ENCODE assay signal across 20 cellular contexts in genomic region chr3:168223085-168223484, GRCh38.
"Had no signal": no experiment of that assay in that cellular context is flagged by ENCODE, and none has a peak within 500 bp of the region (broad histone marks: within the 10 kb centered on the region; RNA-seq: fewer than 3 reads in every experiment).

No MANE protein-coding gene starts in this region.

- DNase-seq: KBM-7, MV-4-11, NCI-H1048, NCI-H1105, NCI-H1417, NCI-H1436 treated with DMSO at 0.1 percent for 48 hours, NCI-H1694, NCI-H187 treated with DMSO at 0.1 percent for 48 hours, NCI-H2081, NCI-H2107, NCI-H2227 treated with DMSO at 0.1 percent for 48 hours, NCI-H524, NCI-H526 treated with DMSO at 0.1 percent for 48 hours, NCI-H774, PC-3, SHP77 treated with DMSO at 0.1 percent for 48 hours, SJCRH30 had no signal

- H3K27me3 ChIP-seq: SJCRH30 had no signal

- H3K4me3 ChIP-seq: SJCRH30 had no signal

- H3K27ac ChIP-seq: SJCRH30 had no signal

- H3K4me1 ChIP-seq: SJCRH30 had no signal

- H3K36me3 ChIP-seq: SJCRH30 had no signal

- H3K9me3 ChIP-seq: SJCRH30 had no signal

- ATAC-seq: Panc1, PC-3, Right ventricle myocardium inferior, SK-N-SH treated with all-trans-retinoic acid at 6 μM for 48 hours had no signal
